Comparison of ENCODE assay signal across 26 cellular contexts in the genomic region with DNA sequence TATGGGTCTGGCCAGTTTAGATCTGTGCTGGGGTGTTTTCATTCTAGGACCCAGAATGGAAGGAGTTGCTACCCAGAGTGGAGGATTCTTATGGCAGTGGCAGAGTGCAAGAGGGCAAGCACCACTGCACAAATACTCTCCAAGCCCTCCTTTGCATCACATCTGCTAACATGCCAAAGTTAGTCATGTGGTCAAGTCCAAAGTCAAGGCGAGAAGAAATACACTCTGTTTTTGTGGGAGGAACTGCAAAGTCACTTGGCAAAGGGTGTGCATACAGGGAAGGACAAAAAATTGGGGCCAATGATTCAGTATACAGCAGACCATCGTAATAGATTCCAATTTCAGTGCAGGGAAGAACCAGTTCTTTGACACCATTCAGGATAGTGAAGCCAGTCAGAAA. TPM values are rescaled to one million over a fixed set of nuclear protein-coding genes. Genes with fewer than 3 reads are reported as not detected.
"Had no signal": no experiment of that assay in that cellular context is flagged by ENCODE, and none has a peak within 500 bp of the region (broad histone marks: within the 10 kb centered on the region; RNA-seq: fewer than 3 reads in every experiment).

No MANE protein-coding gene starts in this region.

- H3K36me3 ChIP-seq: ascending aorta, ovary, WERI-Rb-1 had no signal

- H3K4me3 ChIP-seq: ascending aorta, mucosa of descending colon, ovary, testis had no signal

- H3K9me3 ChIP-seq: ascending aorta, ovary, testis had no signal

- H3K4me1 Mint-ChIP-seq: activated naive CD4-positive, alpha-beta T cell treated with anti-CD3 and anti-CD28 coated beads, Interleukin-2, amount 10 ng/mL, durations not matched to agents 7 days and 5 days; activated naive CD8-positive, alpha-beta T cell treated with anti-CD3 and anti-CD28 coated beads, Interleukin-2, amount 10 ng/mL, durations not matched to agents 7 days and 5 days had no signal

- H3K36me3 Mint-ChIP-seq: activated naive CD4-positive, alpha-beta T cell treated with anti-CD3 and anti-CD28 coated beads, Interleukin-2, amount 10 ng/mL, durations not matched to agents 7 days and 5 days; activated naive CD8-positive, alpha-beta T cell treated with anti-CD3 and anti-CD28 coated beads, Interleukin-2, amount 10 ng/mL, durations not matched to agents 7 days and 5 days; brain had no signal

- H3K27me3 Mint-ChIP-seq: activated naive CD4-positive, alpha-beta T cell treated with anti-CD3 and anti-CD28 coated beads, Interleukin-2, amount 10 ng/mL, durations not matched to agents 7 days and 5 days had no signal

- DNase-seq: activated CD4-positive, alpha-beta T cell treated with anti-CD3 and anti-CD28 coated beads for 48 hours; activated CD4-positive, alpha-beta T cell treated with anti-CD3 and anti-CD28 coated beads, Interleukin-2, amount 50 U/mL, for 48 hours; activated CD8-positive, alpha-beta memory T cell treated with anti-CD3 and anti-CD28 coated beads, Interleukin-2, amount 50 U/mL, for 4 hours; activated effector memory CD4-positive, alpha-beta T cell treated with anti-CD3 and anti-CD28 coated beads, Interleukin-2, amount 50 U/mL, for 16 hours; activated naive CD4-positive, alpha-beta T cell treated with anti-CD3 and anti-CD28 coated beads, Interleukin-2, amount 10 ng/mL, durations not matched to agents 7 days and 5 days; activated naive CD8-positive, alpha-beta T cell treated with anti-CD3 and anti-CD28 coated beads, Interleukin-2, amount 10 ng/mL, durations not matched to agents 7 days and 5 days; activated T-cell treated with anti-CD3 and anti-CD28 coated beads, Interleukin-2, amount 50 U/mL, for 1 hour; caudate nucleus; cortex of kidney; effector memory CD8-positive, alpha-beta T cell; erythroblast; hippocampal formation; left colon; mucosa of descending colon; ovary; stimulated activated CD4-positive, alpha-beta T cell treated with anti-CD3 and anti-CD28 coated beads, Interleukin-2, amount 100 ng/mL, for 48 hours; stimulated activated naive CD8-positive, alpha-beta T cell treated with anti-CD3 and anti-CD28 coated beads, Interleukin-15, Interleukin-2, amounts not matched to agents 100 U/mL and 50 U/mL, for 24 hours; testis; trophoblast cell; WERI-Rb-1 had no signal

- H3K4me1 ChIP-seq: ascending aorta, testis had no signal

- ATAC-seq: activated CD4-positive, CD25-positive, alpha-beta regulatory T cell treated with anti-CD3 and anti-CD28 coated beads, Interleukin-2, amount 50 U/mL, for 24 hours; effector memory CD8-positive, alpha-beta T cell; left colon; mucosa of descending colon; natural killer cell treated with Interleukin-12 subunit alpha and Interleukin-12 subunit beta and Interleukin-15 and Interleukin-18, amount 100 ng/mL, for 72 hours; stimulated activated naive CD8-positive, alpha-beta T cell treated with anti-CD3 and anti-CD28 coated beads, Interleukin-15, Interleukin-2, amounts not matched to agents 100 U/mL and 50 U/mL, for 24 hours had no signal

- H3K4me3 Mint-ChIP-seq: activated naive CD4-positive, alpha-beta T cell treated with anti-CD3 and anti-CD28 coated beads, Interleukin-2, amount 10 ng/mL, durations not matched to agents 7 days and 5 days; activated naive CD8-positive, alpha-beta T cell treated with anti-CD3 and anti-CD28 coated beads, Interleukin-2, amount 10 ng/mL, durations not matched to agents 7 days and 5 days; activated T-helper 1 cell treated with anti-CD3 and anti-CD28 coated beads, Interleukin-12 subunit alpha, Interleukin-12 subunit beta, Interleukin-2, Interleukin-4 antibody, amounts not matched to agents 30 ng/mL and 10 ng/mL and 1 ng/mL, durations not matched to agents 14 hours and 24 hours and 36 hours; brain; effector memory CD8-positive, alpha-beta T cell; natural killer cell treated with Interleukin-12 subunit alpha and Interleukin-12 subunit beta and Interleukin-15 and Interleukin-18, amount 100 ng/mL, for 72 hours had no signal

- H3K27ac ChIP-seq: ascending aorta, ovary, testis, WERI-Rb-1 had no signal

- H3K27ac Mint-ChIP-seq: activated naive CD4-positive, alpha-beta T cell treated with anti-CD3 and anti-CD28 coated beads, Interleukin-2, amount 10 ng/mL, durations not matched to agents 7 days and 5 days; activated naive CD8-positive, alpha-beta T cell treated with anti-CD3 and anti-CD28 coated beads, Interleukin-2, amount 10 ng/mL, durations not matched to agents 7 days and 5 days; activated T-helper 1 cell treated with anti-CD3 and anti-CD28 coated beads, Interleukin-12 subunit alpha, Interleukin-12 subunit beta, Interleukin-2, Interleukin-4 antibody, amounts not matched to agents 30 ng/mL and 10 ng/mL and 1 ng/mL, durations not matched to agents 14 hours and 24 hours and 36 hours; effector memory CD8-positive, alpha-beta T cell; natural killer cell treated with Interleukin-12 subunit alpha and Interleukin-12 subunit beta and Interleukin-15 and Interleukin-18, amount 100 ng/mL, for 72 hours; progenitor cell of endocrine pancreas had no signal

- H3K27me3 ChIP-seq: ascending aorta, ovary, testis had no signal

RNA-seq across cellular contexts. Expression of a gene that starts 55.1 kb away (rescaled TPM):
- total RNA-seq: ascending aorta, progenitor cell of endocrine pancreas had no signal
